In the genomic region with DNA sequence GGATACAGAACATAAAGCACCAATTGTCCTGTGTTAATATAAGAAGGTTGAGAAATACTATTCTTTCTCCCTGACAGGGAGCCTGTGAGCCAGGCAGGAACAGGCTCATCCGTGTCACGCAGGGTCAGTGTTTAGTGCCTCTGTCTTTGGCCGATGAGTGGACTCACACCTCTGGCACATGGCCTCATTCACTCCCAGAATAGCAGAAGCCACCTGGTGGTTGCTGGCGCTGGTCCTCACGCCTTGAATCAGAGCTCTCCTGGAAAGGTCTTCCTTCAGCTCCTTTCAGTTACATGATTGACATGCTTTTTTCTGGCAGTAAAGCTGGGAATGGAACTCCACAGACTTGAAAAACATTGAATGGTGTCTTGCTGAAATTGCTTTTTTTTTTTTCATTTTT, we compare ENCODE assay signal across 10 cellular contexts. TPM values are rescaled to one million over a fixed set of nuclear protein-coding genes. Genes with fewer than 3 reads are reported as not detected.
DNase-seq lines count a peak whose midpoint lies in the region; ATAC-seq and TF ChIP-seq lines count a peak whose summit lies in the region.
"Had no signal": no experiment of that assay in that cellular context is flagged by ENCODE, and none has a peak within 500 bp of the region (broad histone marks: within the 10 kb centered on the region; RNA-seq: fewer than 3 reads in every experiment).

No MANE protein-coding gene starts in this region.

- ATAC-seq in GM18861 (IDR thresholded peaks at IDR 0.05; ENCODE audit: unreplicated experiment) (no peak), natural killer cell (no peak)

- H3K9me3 Mint-ChIP-seq in natural killer cell, result no peaks in the 10 kb centered on the region
- H3K9me3 Mint-ChIP-seq: activated B cell treated with CpG ODN at 0.5 μM for 24 hours had no signal

- H3K36me3 Mint-ChIP-seq in natural killer cell, result no peaks in the 10 kb centered on the region

- no peaks in the 10 kb centered on the region for H3K36me3 ChIP-seq in kidney epithelial cell (ENCODE audit: control insufficient read depth, insufficient read depth, low read length)

- no peaks in the 10 kb centered on the region for H3K27me3 ChIP-seq in kidney epithelial cell (ENCODE audit: control insufficient read depth, insufficient read depth, low read length)

- no peak overlapping the region for H3K4me3 Mint-ChIP-seq in natural killer cell
- H3K4me3 Mint-ChIP-seq: activated B cell treated with CpG ODN at 0.5 μM for 24 hours had no signal

- no peaks in the 10 kb centered on the region for H3K4me1 Mint-ChIP-seq in natural killer cell
- H3K4me1 Mint-ChIP-seq: activated B cell treated with CpG ODN at 0.5 μM for 24 hours had no signal

- no peak overlapping the region for H3K4me3 ChIP-seq in kidney epithelial cell (ENCODE audit: low read depth, low read length)

- H3K27me3 Mint-ChIP-seq in natural killer cell (ENCODE audit: low read depth in 2 of 2), result peaks cover 9 to 21% of the 10 kb centered on the region in 2 donors

- intact Hi-C loops in natural killer cell (cut with micrococcal nuclease), result no loop called here

- DNase-seq in COLO668 (lab: John Stamatoyannopoulos, UW; ENCODE audit: unreplicated experiment), result peak; percentile 36
- peak; percentile 54 for DNase-seq in astrocyte of the hippocampus (ENCODE audit: low read depth, low spot score)
- no peak for DNase-seq in kidney epithelial cell (ENCODE audit: low read depth)
- DNase-seq in epidermal melanocyte (ENCODE audit: insufficient read length, low spot score), result no peak
- DNase-seq in NCI-H2081 treated with DMSO at 0.1 percent for 48 hours (lab: John Stamatoyannopoulos, UW), result no peak
- DNase-seq in natural killer cell, result no peak
- DNase-seq: activated B cell treated with CpG ODN at 0.5 μM for 24 hours, IMR-90 had no signal

- no peak overlapping the region for H3K27ac Mint-ChIP-seq in natural killer cell
- H3K27ac Mint-ChIP-seq: activated B cell treated with CpG ODN at 0.5 μM for 24 hours had no signal

- peak; percentile 50; the same call in 1 of the 2 replicates for TF ChIP-seq CTCF in LNCAP (IDR thresholded peaks at IDR 0.05)
- TF ChIP-seq CTCF in kidney epithelial cell (IDR thresholded peaks at IDR 0.05; ENCODE audit: insufficient read depth, low read length, poor library complexity, severe bottlenecking), result peak; percentile 56
- TF ChIP-seq CTCF in natural killer cell (IDR thresholded peaks at IDR 0.05), result no peak

RNA-seq across cellular contexts. Expression of gene SIAH3, which starts 28.1 kb away (rescaled TPM):
- total RNA-seq in kidney epithelial cell (0.13 and 0.34 TPM in 2 replicates), natural killer cell (not detected)
- total RNA-seq: activated B cell treated with CpG ODN at 0.5 μM for 24 hours, IMR-90 had no signal

Comparison
In these comparisons a context has a peak if more than half of its experiments do, and no peak if none do; other contexts are left out.
1. DNase-seq: peak in COLO668 (single experiment) and astrocyte of the hippocampus (single experiment); none in kidney epithelial cell (single experiment), epidermal melanocyte (single experiment), NCI-H2081 treated with DMSO at 0.1 percent for 48 hours (single experiment) and natural killer cell (single experiment).